Comparison of ENCODE assay signal across 20 cellular contexts in genomic region chr22:50438305-50439275, GRCh38. TPM values are rescaled to one million over a fixed set of nuclear protein-coding genes. Genes with fewer than 3 reads are reported as not detected.
DNase-seq lines count a peak whose midpoint lies in the region; ATAC-seq, FAIRE-seq and TF ChIP-seq lines count a peak whose summit lies in the region.
"Had no signal": no experiment of that assay in that cellular context is flagged by ENCODE, and none has a peak within 500 bp of the region (broad histone marks: within the 10 kb centered on the region; RNA-seq: fewer than 3 reads in every experiment).

No MANE protein-coding gene starts in this region.

- WGBS in IMR-90 (ENCODE audit: extremely low coverage in 2 of 2, insufficient read length in 1 of 2), 2 experiments, result 91% methylated on average over 13 of the region's 34 CpGs; no CpG with 5 or more reads in 1 of the 2 experiments
- 89 to 90% methylated on average over 34 of the region's 34 CpGs for WGBS in sigmoid colon, 2 donors

- TF ChIP-seq EP300 in sigmoid colon (IDR thresholded peaks at IDR 0.05), result no peak

- BruUV-seq in IMR-90 (replicated peaks; lab: Mats Ljungman, UMichigan), result no TSS peak

- TF ChIP-seq POLR2A in IMR-90 (IDR thresholded peaks at IDR 0.05; ENCODE audit: low read depth, low read length) (no peak), sigmoid colon (IDR thresholded peaks at IDR 0.05) (no peak)

- no peak overlapping the region for H3K14ac ChIP-seq in IMR-90 (replicated peaks; ENCODE audit: low read depth, low read length)

- no peak overlapping the region for H2BK5ac ChIP-seq in IMR-90 (ENCODE audit: low read depth, low read length, poor library complexity, severe bottlenecking)

- POLR2A ChIA-PET in activated CD4-positive, alpha-beta T cell treated with anti-CD3 and anti-CD28 coated beads, Interleukin-2, amount 10 ng/mL, durations not matched to agents 7 days and 5 days (lab: Charles Lee), result interaction anchor here (0.6 kb wide), 1 partner anchor 12 kb away, joined by 4 read pairs; no protein-coding TSS in a partner anchor
- POLR2A ChIA-PET in IMR-90 (lab: Charles Lee; ENCODE audit: unreplicated experiment), result no interaction called here

- no peak overlapping the region for H4K91ac ChIP-seq in IMR-90 (ENCODE audit: insufficient read depth, low read depth, low read length)

- no peaks in the 10 kb centered on the region for H3K4me1 ChIP-seq in IMR-90 (ENCODE audit: control insufficient read depth, insufficient read depth, low read length)
- H3K4me1 ChIP-seq in kidney (ENCODE audit: control insufficient read depth in 1 of 2, insufficient read depth in 1 of 2, low read depth in 1 of 2, low read length in 2 of 2), result peaks cover 4 to 6% of the 10 kb centered on the region in 2 donors
- H3K4me1 ChIP-seq in sigmoid colon, result no peaks in the 10 kb centered on the region
- H3K4me1 ChIP-seq: HAP-1 had no signal

- H3K27ac ChIP-seq in IMR-90 (ENCODE audit: insufficient read depth, low read length), result no peak overlapping the region
- H3K27ac ChIP-seq in kidney (ENCODE audit: low read depth in 2 of 2, low read length in 2 of 2), result no peak overlapping the region
- no peak overlapping the region for H3K27ac ChIP-seq in sigmoid colon

- in situ Hi-C loops in IMR-90 (cut with MboI; ENCODE audit: low sequenced_read_pairs), result no loop called here

- H3K79me1 ChIP-seq in IMR-90 (ENCODE audit: low read depth in 1 of 2, low read length in 2 of 2), result 0 out of 4 replicates have a peak, but pooled peaks cover 0 to 2% of the 10 kb centered on the region in 2 experiments

- no peak overlapping the region for H3K9ac ChIP-seq in IMR-90 (ENCODE audit: low read depth, low read length)
- H3K9ac ChIP-seq in kidney (ENCODE audit: low read length in 2 of 2), result no peak overlapping the region

- peaks cover 3% of the 10 kb centered on the region for H3K4me1 Mint-ChIP-seq in activated CD4-positive, alpha-beta T cell treated with anti-CD3 and anti-CD28 coated beads, Interleukin-2, amount 10 ng/mL, durations not matched to agents 7 days and 5 days
- H3K4me1 Mint-ChIP-seq in endothelial cell (ENCODE audit: unreplicated experiment), result no peaks in the 10 kb centered on the region

- H4K8ac ChIP-seq in IMR-90 (ENCODE audit: low read depth in 2 of 2, low read length in 2 of 2), result no peak overlapping the region

- CTCF ChIA-PET in activated CD4-positive, alpha-beta T cell treated with anti-CD3 and anti-CD28 coated beads, Interleukin-2, amount 10 ng/mL, durations not matched to agents 7 days and 5 days (lab: Charles Lee), result interaction anchor here (0.5 to 1.9 kb wide), 4 partner anchors 10 to 87 kb away, joined by 3 to 6 read pairs (median 4); partner anchors contain the start of genes MIOX and SCO2
- CTCF ChIA-PET in IMR-90 (lab: Yijun Ruan, JAX), result interaction anchor here (0.6 kb wide), 1 partner anchor 50 kb away, joined by 3 read pairs; no protein-coding TSS in a partner anchor

- FAIRE-seq in kidney (lab: Jason Lieb, UNC), result no peak

- intact Hi-C loops in IMR-90 (cut with micrococcal nuclease), result no loop called here
- intact Hi-C loops in kidney (cut with DNase I), result no loop called here
- intact Hi-C loops in sigmoid colon (cut with DNase I), result no loop called here

- H3K36me3 ChIP-seq in IMR-90 (ENCODE audit: control insufficient read depth, insufficient read depth, low read length) (peaks cover 73% of the 10 kb centered on the region), kidney (ENCODE audit: control insufficient read depth in 1 of 2, insufficient read depth in 2 of 2, low read length in 2 of 2) (peaks cover 15 to 25% of the 10 kb centered on the region in 2 donors), sigmoid colon (peaks cover 37 to 76% (median 65%) of the 10 kb centered on the region in 4 donors)

- H3K9me3 ChIP-seq in IMR-90 (ENCODE audit: control insufficient read depth, insufficient read depth, low read length) (no peaks in the 10 kb centered on the region), kidney (ENCODE audit: control insufficient read depth in 1 of 2, low read length in 2 of 2) (no peaks in the 10 kb centered on the region), sigmoid colon (no peaks in the 10 kb centered on the region)
- H3K9me3 ChIP-seq: HAP-1 had no signal

- no peak overlapping the region for H3K56ac ChIP-seq in IMR-90 (ENCODE audit: extremely low read depth, insufficient read depth, low read length)

- no peak overlapping the region for H3K23ac ChIP-seq in IMR-90 (ENCODE audit: low read depth, low read length)

- dilution Hi-C loops in IMR-90 (cut with HindIII; ENCODE audit: low sequenced_read_pairs, unreplicated experiment), result no loop called here

- H3K27me3 Mint-ChIP-seq in activated CD4-positive, alpha-beta T cell treated with anti-CD3 and anti-CD28 coated beads, Interleukin-2, amount 10 ng/mL, durations not matched to agents 7 days and 5 days, result no peaks in the 10 kb centered on the region
- peaks cover 7% of the 10 kb centered on the region for H3K27me3 Mint-ChIP-seq in endothelial cell (ENCODE audit: unreplicated experiment)
- H3K27me3 Mint-ChIP-seq: CD4-positive, CD25-positive, alpha-beta regulatory T cell had no signal

- H2AK5ac ChIP-seq in IMR-90 (ENCODE audit: low read depth, low read length), result no peak overlapping the region

- no peak overlapping the region for H2AFZ ChIP-seq in IMR-90 (replicated peaks; ENCODE audit: low read length, poor library complexity)

- peaks cover 3% of the 10 kb centered on the region for H4K20me1 ChIP-seq in IMR-90 (ENCODE audit: insufficient read depth, low read length)

- no peak overlapping the region for H3K18ac ChIP-seq in IMR-90 (ENCODE audit: low read depth, low read length)

- H3K4me3 ChIP-seq in IMR-90 (ENCODE audit: insufficient read depth, low read depth, low read length), result no peak overlapping the region
- H3K4me3 ChIP-seq in kidney (ENCODE audit: low read length in 2 of 2), result no peak overlapping the region
- H3K4me3 ChIP-seq in sigmoid colon, result no peak overlapping the region
- H3K4me3 ChIP-seq: HAP-1 had no signal

- TF ChIP-seq CTCF in IMR-90 (conservative IDR thresholded peaks at IDR 0.05; ENCODE audit: low read depth, low read length) (no peak), kidney (IDR thresholded peaks at IDR 0.05; ENCODE audit: borderline replicate concordance, extremely low read depth, insufficient read depth) (no peak), sigmoid colon (IDR thresholded peaks at IDR 0.05) (no peak), endothelial cell (IDR thresholded peaks at IDR 0.05; ENCODE audit: unreplicated experiment) (no peak)

- H3K4me3 Mint-ChIP-seq in activated CD4-positive, alpha-beta T cell treated with anti-CD3 and anti-CD28 coated beads, Interleukin-2, amount 10 ng/mL, durations not matched to agents 7 days and 5 days, result no peak overlapping the region
- H3K4me3 Mint-ChIP-seq in endothelial cell (ENCODE audit: unreplicated experiment), result no peak overlapping the region
- H3K4me3 Mint-ChIP-seq: CD4-positive, CD25-positive, alpha-beta regulatory T cell had no signal

- H3K4me2 ChIP-seq in IMR-90 (ENCODE audit: low read depth, low read length), result no peak overlapping the region

- TF ChIP-seq RAD21 in IMR-90 (IDR thresholded peaks at IDR 0.05; ENCODE audit: low read length), result no peak

- peaks cover 8% of the 10 kb centered on the region for H3K36me3 Mint-ChIP-seq in activated CD4-positive, alpha-beta T cell treated with anti-CD3 and anti-CD28 coated beads, Interleukin-2, amount 10 ng/mL, durations not matched to agents 7 days and 5 days (ENCODE audit: low read depth)
- peaks cover 13% of the 10 kb centered on the region for H3K36me3 Mint-ChIP-seq in endothelial cell (ENCODE audit: low read depth, unreplicated experiment)

- no peaks in the 10 kb centered on the region for H3K9me1 ChIP-seq in IMR-90 (ENCODE audit: insufficient read depth, low read length)

- H4K5ac ChIP-seq in IMR-90 (ENCODE audit: low read depth, low read length), result no peak overlapping the region

- H3K9me3 Mint-ChIP-seq in activated CD4-positive, alpha-beta T cell treated with anti-CD3 and anti-CD28 coated beads, Interleukin-2, amount 10 ng/mL, durations not matched to agents 7 days and 5 days, result no peaks in the 10 kb centered on the region
- H3K9me3 Mint-ChIP-seq in endothelial cell (ENCODE audit: unreplicated experiment), result no peaks in the 10 kb centered on the region
- H3K9me3 Mint-ChIP-seq: CD4-positive, CD25-positive, alpha-beta regulatory T cell had no signal

- H2BK120ac ChIP-seq in IMR-90 (ENCODE audit: low read depth, low read length), result no peak overlapping the region

- ATAC-seq in IMR-90 (ENCODE audit: low read depth) (no peak), GM19463 (IDR thresholded peaks at IDR 0.05; ENCODE audit: unreplicated experiment) (no peak)
- ATAC-seq: Panc1 had no signal

- H3K27ac Mint-ChIP-seq in activated CD4-positive, alpha-beta T cell treated with anti-CD3 and anti-CD28 coated beads, Interleukin-2, amount 10 ng/mL, durations not matched to agents 7 days and 5 days, result peak overlapping the region; percentile 64
- no peak overlapping the region for H3K27ac Mint-ChIP-seq in endothelial cell (ENCODE audit: unreplicated experiment)
- H3K27ac Mint-ChIP-seq: CD4-positive, CD25-positive, alpha-beta regulatory T cell had no signal

- H3K4ac ChIP-seq in IMR-90 (ENCODE audit: low read depth, low read length), result no peak overlapping the region

- DNase-seq in activated CD4-positive, alpha-beta T cell treated with anti-CD3 and anti-CD28 coated beads, Interleukin-2, amount 10 ng/mL, durations not matched to agents 7 days and 5 days, result no peak
- no peak for DNase-seq in activated CD4-positive, alpha-beta T cell treated with anti-CD3 and anti-CD28 coated beads, Interleukin-2, amount 50 U/mL, for 4 hours
- DNase-seq in IMR-90 (no peak), kidney (peak; percentile 73), sigmoid colon (peak; percentile 65), endothelial cell (ENCODE audit: low spot score) (no peak), NCI-H1105 treated with DMSO at 0.1 percent for 48 hours (lab: John Stamatoyannopoulos, UW) (no peak)
- DNase-seq: CD4-positive, CD25-positive, alpha-beta regulatory T cell; DMS53; Karpas-422; MM.1S; NCI-H1105; NCI-H187; NCI-H446; NCI-H748 treated with DMSO at 0.1 percent for 48 hours; SIG-M5 had no signal

- H2BK20ac ChIP-seq in IMR-90 (ENCODE audit: low read depth, low read length), result no peak overlapping the region

- H3K27me3 ChIP-seq in IMR-90 (ENCODE audit: control insufficient read depth, insufficient read depth, low read length), result no peaks in the 10 kb centered on the region
- no peaks in the 10 kb centered on the region for H3K27me3 ChIP-seq in sigmoid colon

- peak overlapping the region; percentile 55 for H2AK9ac ChIP-seq in IMR-90 (replicated peaks; ENCODE audit: low read depth, low read length, poor library complexity)

- H2BK15ac ChIP-seq in IMR-90 (ENCODE audit: low read depth, low read length), result no peak overlapping the region

RNA-seq across cellular contexts. Expression of gene SBF1, which starts 36.2 kb away (rescaled TPM):
- total RNA-seq in activated CD4-positive, alpha-beta T cell treated with anti-CD3 and anti-CD28 coated beads, Interleukin-2, amount 10 ng/mL, durations not matched to agents 7 days and 5 days, result 100 to 1,000 TPM; 211 to 224 TPM
- total RNA-seq in IMR-90 (2012; rRNA removed) (21.5 and 22.8 TPM in 2 replicates), kidney (73.9 TPM), sigmoid colon (10 to 100 TPM; 23.2 to 53.7 (median 32.3) TPM), endothelial cell (ENCODE audit: unreplicated experiment) (76.7 TPM)
- polyA plus RNA-seq in IMR-90 (2012; rRNA removed) (33.2 and 41.0 TPM in 2 replicates), kidney (ENCODE audit: insufficient read depth, low read depth, low replicate concordance) (18.1 TPM), sigmoid colon (10 to 100 TPM; 13.8 to 67.3 (median 17.3) TPM)
- 28.0 and 35.6 TPM in 2 replicates for polyA plus RNA-seq in IMR-90 (2012; cell fraction: cytosol; rRNA removed)
- 81.2 and 239 TPM in 2 replicates for polyA plus RNA-seq in IMR-90 (2012; cell fraction: nucleus; rRNA removed; ENCODE audit: low replicate concordance)

RNA-seq across cellular contexts. Expression of gene ADM2, which starts 42.8 kb away (rescaled TPM):
- 1 to 10 TPM; 3.7 to 4.1 TPM for total RNA-seq in activated CD4-positive, alpha-beta T cell treated with anti-CD3 and anti-CD28 coated beads, Interleukin-2, amount 10 ng/mL, durations not matched to agents 7 days and 5 days
- total RNA-seq in IMR-90 (2012; rRNA removed), result 0.18 and 0.28 TPM in 2 replicates
- 1.9 and 2.3 TPM in 2 replicates for polyA plus RNA-seq in IMR-90 (2012; rRNA removed)
- 1.8 and 4.1 TPM in 2 replicates for polyA plus RNA-seq in IMR-90 (2012; cell fraction: cytosol; rRNA removed)
- polyA plus RNA-seq in IMR-90 (2012; cell fraction: nucleus; rRNA removed; ENCODE audit: low replicate concordance), result 2.3 and 3.8 TPM in 2 replicates
- total RNA-seq in kidney, result 8.0 TPM
- polyA plus RNA-seq in kidney (ENCODE audit: insufficient read depth, low read depth, low replicate concordance), result 10.6 TPM
- not detected for total RNA-seq in sigmoid colon
- 1 to 10 TPM; 1.2 to 8.6 (median 3.2) TPM for polyA plus RNA-seq in sigmoid colon
- 0.36 TPM for total RNA-seq in endothelial cell (ENCODE audit: unreplicated experiment)
- total RNA-seq: A172 had no signal

RNA-seq across cellular contexts. Expression of gene MIOX, which starts 48.1 kb away (rescaled TPM):
- total RNA-seq in activated CD4-positive, alpha-beta T cell treated with anti-CD3 and anti-CD28 coated beads, Interleukin-2, amount 10 ng/mL, durations not matched to agents 7 days and 5 days, result under 1 TPM in 1 of 2 experiments, not detected in 1; 0.23 TPM
- total RNA-seq in IMR-90 (2012; rRNA removed), result not detected in 2 replicates
- polyA plus RNA-seq in IMR-90 (2012; rRNA removed), result not detected in 2 replicates
- polyA plus RNA-seq in IMR-90 (2012; cell fraction: cytosol; rRNA removed), result not detected in 2 replicates
- 0.46 and 0.61 TPM in 2 replicates for polyA plus RNA-seq in IMR-90 (2012; cell fraction: nucleus; rRNA removed; ENCODE audit: low replicate concordance)
- 3.5 TPM for total RNA-seq in kidney
- polyA plus RNA-seq in kidney (ENCODE audit: insufficient read depth, low read depth, low replicate concordance), result 455 TPM
- total RNA-seq in sigmoid colon, result not detected
- polyA plus RNA-seq in sigmoid colon, result under 1 TPM in 1 of 3 donors, not detected in 2; 0.20 TPM
- not detected for total RNA-seq in endothelial cell (ENCODE audit: unreplicated experiment)
- total RNA-seq: A172; CD4-positive, CD25-positive, alpha-beta regulatory T cell had no signal
- polyA plus RNA-seq: CD4-positive, CD25-positive, alpha-beta regulatory T cell had no signal

Comparison
In these comparisons a context has a peak if more than half of its experiments do, and no peak if none do; other contexts are left out.
1. DNase-seq: peak in kidney (single experiment) and sigmoid colon (single experiment); none in activated CD4-positive, alpha-beta T cell treated with anti-CD3 and anti-CD28 coated beads, Interleukin-2, amount 10 ng/mL, durations not matched to agents 7 days and 5 days (single experiment), activated CD4-positive, alpha-beta T cell treated with anti-CD3 and anti-CD28 coated beads, Interleukin-2, amount 50 U/mL, for 4 hours (0 of 2), IMR-90 (single experiment), endothelial cell (single experiment) and NCI-H1105 treated with DMSO at 0.1 percent for 48 hours (single experiment).